Comparison of ENCODE assay signal across 29 cellular contexts in the genomic region with DNA sequence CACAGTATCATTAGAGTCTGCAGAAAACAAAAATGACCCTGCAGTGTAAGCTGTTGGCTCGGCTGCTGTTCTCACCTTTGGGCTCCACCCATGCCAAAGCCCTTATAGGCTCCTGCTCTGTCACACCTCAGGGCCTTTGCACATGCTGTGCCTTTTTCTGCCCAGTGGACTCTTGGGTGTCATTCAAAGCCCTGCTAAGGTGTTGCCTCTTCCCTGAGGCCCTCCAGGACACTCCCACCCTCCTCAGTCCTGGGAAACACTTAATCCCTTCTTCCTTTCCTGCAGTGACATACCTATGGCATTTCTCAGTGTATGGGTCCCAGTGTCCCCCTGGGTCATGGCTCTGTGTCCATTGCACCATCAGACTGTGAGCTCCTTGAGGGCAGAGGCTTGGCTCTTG. TPM values are rescaled to one million over a fixed set of nuclear protein-coding genes. Genes with fewer than 3 reads are reported as not detected.
"Had no signal": no experiment of that assay in that cellular context is flagged by ENCODE, and none has a peak within 500 bp of the region (broad histone marks: within the 10 kb centered on the region; RNA-seq: fewer than 3 reads in every experiment).

No MANE protein-coding gene starts in this region.

- H3K9me3 Mint-ChIP-seq: mesothelial cell of epicardium, neural crest cell had no signal

- ATAC-seq: esophagus mucosa, left colon, right cardiac atrium, T-helper 17 cell had no signal

- H3K4me1 ChIP-seq: parathyroid adenoma had no signal

- H3K4me1 Mint-ChIP-seq: mesothelial cell of epicardium had no signal

- H3K27ac ChIP-seq: colonic mucosa, dorsolateral prefrontal cortex, parathyroid adenoma had no signal

- H3K27me3 ChIP-seq: dorsolateral prefrontal cortex had no signal

- H3K9me3 ChIP-seq: colonic mucosa had no signal

- H3K4me3 Mint-ChIP-seq: activated naive CD8-positive, alpha-beta T cell; mesothelial cell of epicardium; neural crest cell; T-helper 17 cell had no signal

- DNase-seq: activated CD4-positive, alpha-beta T cell treated with anti-CD3 and anti-CD28 coated beads for 4 hours; activated CD4-positive, alpha-beta T cell treated with anti-CD3 and anti-CD28 coated beads, Interleukin-2, amount 50 U/mL, for 4 hours; activated CD8-positive, alpha-beta memory T cell treated with anti-CD3 and anti-CD28 coated beads for 24 hours; activated effector memory CD4-positive, alpha-beta T cell treated with Interleukin-2 at 50 U/mL for 16 hours; activated naive CD4-positive, alpha-beta T cell treated with Interleukin-2 at 50 U/mL for 16 hours; anterior cingulate cortex; colonic mucosa; dorsolateral prefrontal cortex; foreskin fibroblast; hippocampal formation; kidney; left colon; naive B cell; nucleus accumbens; right cardiac atrium; stimulated activated CD4-positive, alpha-beta T cell treated with anti-CD3 and anti-CD28 coated beads, Interleukin-2, amount 100 ng/mL, for 48 hours; stimulated activated naive CD4-positive, alpha-beta T cell treated with Interleukin-2 at 50 U/mL for 16 hours; T-helper 17 cell; T1000; trophoblast cell had no signal

- H3K4me3 ChIP-seq: colonic mucosa, dorsolateral prefrontal cortex had no signal

- H3K36me3 ChIP-seq: colonic mucosa had no signal

- H3K36me3 Mint-ChIP-seq: activated naive CD8-positive, alpha-beta T cell; mesothelial cell of epicardium had no signal

- H3K27ac Mint-ChIP-seq: activated naive CD8-positive, alpha-beta T cell; mesothelial cell of epicardium; T-helper 17 cell had no signal

RNA-seq across cellular contexts. Expression of a gene that starts 29.1 kb away (rescaled TPM):
- total RNA-seq: bronchial epithelial cell, colonic mucosa, esophagus mucosa, kidney, left colon, lower leg skin, mesothelial cell of epicardium, right cardiac atrium, skeletal muscle tissue, T-helper 17 cell had no signal
- polyA plus RNA-seq: adipose tissue, right cardiac atrium had no signal
